25 cellular contexts compared by ENCODE assay signal in genomic region chr5:83104031-83104430, GRCh38. TPM values are rescaled to one million over a fixed set of nuclear protein-coding genes. Genes with fewer than 3 reads are reported as not detected.
DNase-seq lines count a peak whose midpoint lies in the region; ATAC-seq, FAIRE-seq and TF ChIP-seq lines count a peak whose summit lies in the region.
"Had no signal": no experiment of that assay in that cellular context is flagged by ENCODE, and none has a peak within 500 bp of the region (broad histone marks: within the 10 kb centered on the region; RNA-seq: fewer than 3 reads in every experiment).

No MANE protein-coding gene starts in this region.

- peak overlapping the region; percentile 91 for H3K27ac ChIP-seq in cardiac muscle cell
- no peak overlapping the region for H3K27ac ChIP-seq in heart right ventricle
- H3K27ac ChIP-seq in K562 (ENCODE audit: extremely low read depth, low read depth, low read length): no peak overlapping the region
- H3K27ac ChIP-seq: 22Rv1 had no signal

- no TSS peak for BruUV-seq in K562 (replicated peaks; lab: Mats Ljungman, UMichigan)

- H4K20me1 ChIP-seq in K562 (replicated peaks; ENCODE audit: control insufficient read depth, insufficient read depth, low read length): no peaks in the 10 kb centered on the region

- CTCF ChIA-PET in K562 (lab: Yijun Ruan, JAX; ENCODE audit: low intra/inter-chr PET ratio): no interaction called here

- no peaks in the 10 kb centered on the region for H3K9me1 ChIP-seq in K562 (ENCODE audit: control insufficient read depth, insufficient read depth, low read length)

- POLR2A ChIA-PET in K562 (lab: Yijun Ruan, JAX): no interaction called here

- TF ChIP-seq EP300 in K562 (IDR thresholded peaks at IDR 0.05; ENCODE audit: low read length): no peak

- H3K27me3 ChIP-seq in cardiac muscle cell: no peaks in the 10 kb centered on the region
- no peaks in the 10 kb centered on the region for H3K27me3 ChIP-seq in heart right ventricle
- H3K27me3 ChIP-seq in K562 (ENCODE audit: control insufficient read depth in 2 of 2, insufficient read depth in 2 of 2, low read length in 2 of 2): no peaks in the 10 kb centered on the region

- no peak overlapping the region for H3K4me2 ChIP-seq in K562 (ENCODE audit: insufficient read depth, low read length)

- H3K79me2 ChIP-seq in K562 (ENCODE audit: control insufficient read depth, insufficient read depth, low read length): no peaks in the 10 kb centered on the region

- H2AFZ ChIP-seq in K562 (ENCODE audit: low read depth, low read length): no peak overlapping the region

- FAIRE-seq in K562 (lab: Jason Lieb, UNC): peak; percentile 26

- intact Hi-C loops in heart right ventricle (cut with DNase I) (no loop called here), K562 (cut with micrococcal nuclease) (no loop called here)

- no peak for DNase-seq in cardiac muscle cell (ENCODE audit: low read depth in 1 of 2, low spot score in 1 of 2)
- DNase-seq in heart right ventricle: no peak
- DNase-seq in K562 (ENCODE audit: extremely low read depth in 1 of 4, low spot score in 3 of 4): no peak
- peak; percentile 16 for DNase-seq in iris pigment epithelial cell (ENCODE audit: low read depth)
- DNase-seq in superior temporal gyrus (ENCODE audit: extremely low spot score): no peak
- DNase-seq in NAMALWA (ENCODE audit: low spot score): no peak
- DNase-seq in DMS 273 treated with DMSO at 0.1 percent for 48 hours (lab: John Stamatoyannopoulos, UW): no peak
- DNase-seq: ACHN; AML-193; C1 segment of cervical spinal cord; CD8-positive, alpha-beta T cell; DMS153; H9; HFFc6; MM.1S; NCI-H1092 treated with DMSO at 0.1 percent for 48 hours; NCI-H1436 treated with DMSO at 0.1 percent for 48 hours; NCI-H1930; NCI-H2227 treated with DMSO at 0.1 percent for 48 hours; NCI-H510A treated with DMSO at 0.1 percent for 48 hours; NCI-H748 treated with DMSO at 0.1 percent for 48 hours; NK-92 treated with Interleukin-12 subunit alpha and Interleukin-12 subunit beta, amount 100 ng/mL, for 24 hours had no signal

- H3K4me3 ChIP-seq in cardiac muscle cell (no peak overlapping the region), heart right ventricle (no peak overlapping the region), K562 (no peak overlapping the region)

- in situ Hi-C loops in K562 (cut with MboI): no loop called here

- H3K9ac ChIP-seq in K562 (ENCODE audit: insufficient read depth in 1 of 2, low read depth in 2 of 2, low read length in 2 of 2): no peak overlapping the region

- TF ChIP-seq POLR2A in K562 (conservative IDR thresholded peaks at IDR 0.05): no peak

- H3K4me1 ChIP-seq in cardiac muscle cell (ENCODE audit: low read depth) (peaks cover 43% of the 10 kb centered on the region), heart right ventricle (peaks cover 0 to 16% (median 6%) of the 10 kb centered on the region in 9 donors), K562 (replicated peaks in 1 of 2; ENCODE audit: control insufficient read depth in 2 of 2, insufficient read depth in 2 of 2, low read length in 2 of 2) (peaks cover 0 to 17% of the 10 kb centered on the region in 2 experiments; a peak in 2 of 5 replicates)

- no peak for TF ChIP-seq CTCF in cardiac muscle cell (IDR thresholded peaks at IDR 0.05; ENCODE audit: low read depth, low read length)
- TF ChIP-seq CTCF in heart right ventricle (IDR thresholded peaks at IDR 0.05): no peak
- no peak for TF ChIP-seq CTCF in K562 (IDR thresholded peaks at IDR 0.05 in 2 of 3, conservative IDR thresholded peaks at IDR 0.05 in 1 of 3; ENCODE audit: insufficient read depth in 2 of 3, low read depth in 1 of 3, low read length in 3 of 3)

- no peaks in the 10 kb centered on the region for H3K9me3 ChIP-seq in cardiac muscle cell (ENCODE audit: low read depth)
- H3K9me3 ChIP-seq in heart right ventricle: no peaks in the 10 kb centered on the region
- H3K9me3 ChIP-seq in K562 (replicated peaks; ENCODE audit: control insufficient read depth, insufficient read depth, low read depth, low read length): no peaks in the 10 kb centered on the region

- no peak for ATAC-seq in heart right ventricle
- ATAC-seq in K562: peak; percentile 59
- ATAC-seq in GM18909 (IDR thresholded peaks at IDR 0.05; ENCODE audit: poor library complexity, unreplicated experiment): no peak
- ATAC-seq: CD8-positive, alpha-beta T cell; Panc1 had no signal

- TF ChIP-seq RAD21 in K562 (CRISPR knock-in tag; conservative IDR thresholded peaks at IDR 0.05 in 1 of 2, IDR thresholded peaks at IDR 0.05 in 1 of 2): no peak

- H3K36me3 ChIP-seq in cardiac muscle cell: no peaks in the 10 kb centered on the region
- H3K36me3 ChIP-seq in heart right ventricle: no peaks in the 10 kb centered on the region
- H3K36me3 ChIP-seq in K562 (ENCODE audit: control insufficient read depth, insufficient read depth, low read length): no peaks in the 10 kb centered on the region

TF ChIP-seq in K562, 482 proteins besides CTCF, POLR2A, EP300 and RAD21:
- TF ChIP-seq MAFG (tag; conservative IDR thresholded peaks at IDR 0.05): no peak
- TF ChIP-seq CBFA2T3 (IDR thresholded peaks at IDR 0.05): peak; percentile 1; the same call in 1 of the 2 replicates
- TF ChIP-seq NR2F6 (CRISPR knock-in tag; IDR thresholded peaks at IDR 0.05): no peak

RNA-seq across cellular contexts. Expression of gene XRCC4, which starts 26.7 kb away (rescaled TPM):
- total RNA-seq in cardiac muscle cell (9.7 and 10.1 TPM in 2 replicates), heart right ventricle (10 to 100 TPM in 2 of 10 donors, 1 to 10 TPM in 8; 4.0 to 10.7 (median 6.8) TPM), K562 (2014; rRNA removed) (12.5 and 13.6 TPM in 2 replicates), K562 (2014; rRNA removed; fragmentation: Illumina TruSeq; extraction: Trizol) (28.8 and 35.1 TPM in 2 replicates), K562 (2015; rRNA removed; fragmentation: Illumina TruSeq; extraction: Trizol) (23.5 and 26.0 TPM in 2 replicates), K562 (2021) (15.4 and 15.7 TPM in 2 replicates)
- polyA plus RNA-seq in cardiac muscle cell (19.2 and 19.7 TPM in 2 replicates), heart right ventricle (10 to 100 TPM in 1 of 2 donors, 1 to 10 TPM in 1; 3.6 to 14.4 TPM), K562 (2011; rRNA removed) (13.4 and 18.1 TPM in 2 replicates), K562 (2014; fragmentation: Illumina TruSeq; extraction: Trizol) (19.3 and 22.4 TPM in 2 replicates), K562 (2014; fragmentation: Nextera tagmentation; extraction: Ambion mirVana) (10 to 100 TPM; 57.5 to 61.6 TPM), K562 (2014; rRNA removed) (16.9 and 18.4 TPM in 2 replicates)
- 5.5 and 26.9 TPM in 2 replicates for total RNA-seq in K562 (2011; cell fraction: chromatin; rRNA removed; ENCODE audit: low replicate concordance)
- total RNA-seq in K562 (2011; cell fraction: nucleolus; rRNA removed): 2.5 and 2.9 TPM in 2 replicates
- 9.6 and 14.4 TPM in 2 replicates for total RNA-seq in K562 (2011; cell fraction: nucleoplasm; rRNA removed)
- polyA plus RNA-seq in K562 (2011; cell fraction: cytosol; rRNA removed): 1.5 and 4.4 TPM in 2 replicates
- 2.3 and 3.7 TPM in 2 replicates for polyA plus RNA-seq in K562 (2011; cell fraction: nucleus; rRNA removed)
- polyA plus RNA-seq in K562 (2012): 16.3 and 16.4 TPM in 2 replicates
- 13.9 and 16.1 TPM in 2 replicates for polyA minus RNA-seq in K562 (2011; rRNA and poly(A)+ RNA removed)
- polyA minus RNA-seq in K562 (2011; cell fraction: cytosol; rRNA and poly(A)+ RNA removed): 1.5 and 1.8 TPM in 2 replicates
- 11.6 and 22.7 TPM in 2 replicates for polyA minus RNA-seq in K562 (2011; cell fraction: nucleus; rRNA and poly(A)+ RNA removed)

RNA-seq across cellular contexts. Expression of gene TMEM167A, which starts 26.8 kb away (rescaled TPM):
- total RNA-seq in cardiac muscle cell (55.8 and 66.7 TPM in 2 replicates), heart right ventricle (10 to 100 TPM; 35.5 to 53.5 (median 44.5) TPM), K562 (2014; rRNA removed) (35.3 and 38.8 TPM in 2 replicates), K562 (2014; rRNA removed; fragmentation: Illumina TruSeq; extraction: Trizol) (110 and 140 TPM in 2 replicates), K562 (2015; rRNA removed; fragmentation: Illumina TruSeq; extraction: Trizol) (60.5 and 64.4 TPM in 2 replicates), K562 (2021) (110 and 113 TPM in 2 replicates)
- polyA plus RNA-seq in cardiac muscle cell (105 and 143 TPM in 2 replicates), heart right ventricle (10 to 100 TPM; 17.6 to 34.5 TPM), K562 (2011; rRNA removed) (106 and 122 TPM in 2 replicates), K562 (2014; fragmentation: Illumina TruSeq; extraction: Trizol) (64.4 and 87.1 TPM in 2 replicates), K562 (2014; fragmentation: Nextera tagmentation; extraction: Ambion mirVana) (100 to 1,000 TPM; 367 to 458 TPM), K562 (2014; rRNA removed) (56.5 and 60.0 TPM in 2 replicates)
- total RNA-seq in K562 (2011; cell fraction: chromatin; rRNA removed; ENCODE audit: low replicate concordance): 7.1 and 39.6 TPM in 2 replicates
- 6.0 and 9.2 TPM in 2 replicates for total RNA-seq in K562 (2011; cell fraction: nucleolus; rRNA removed)
- total RNA-seq in K562 (2011; cell fraction: nucleoplasm; rRNA removed): 26.5 and 49.0 TPM in 2 replicates
- 11.4 and 41.5 TPM in 2 replicates for polyA plus RNA-seq in K562 (2011; cell fraction: cytosol; rRNA removed)
- polyA plus RNA-seq in K562 (2011; cell fraction: nucleus; rRNA removed): 13.8 and 38.3 TPM in 2 replicates
- 78.5 and 79.9 TPM in 2 replicates for polyA plus RNA-seq in K562 (2012)
- polyA minus RNA-seq in K562 (2011; rRNA and poly(A)+ RNA removed): 57.6 and 59.6 TPM in 2 replicates
- polyA minus RNA-seq in K562 (2011; cell fraction: cytosol; rRNA and poly(A)+ RNA removed): 16.3 and 21.5 TPM in 2 replicates
- 19.7 and 38.0 TPM in 2 replicates for polyA minus RNA-seq in K562 (2011; cell fraction: nucleus; rRNA and poly(A)+ RNA removed)
